In genomic region chr16:733382-734207, GRCh38 we compare ENCODE assay signal across 8 cellular contexts. TPM values are rescaled to one million over a fixed set of nuclear protein-coding genes. Genes with fewer than 3 reads are reported as not detected.
A peak's percentile ranks its signal among the peaks of the same experiment; 100 is the strongest.
DNase-seq lines count a peak whose midpoint lies in the region; ATAC-seq, FAIRE-seq and TF ChIP-seq lines count a peak whose summit lies in the region.

No MANE protein-coding gene starts in this region.

- TF ChIP-seq RAD21 in GM12878 (IDR thresholded peaks at IDR 0.05; ENCODE audit: insufficient read depth, low read depth, low read length), result no peak

- RAD21 ChIA-PET in GM12878 (lab: Charles Lee; ENCODE audit: unreplicated experiment), result no interaction called here

- no peak for TF ChIP-seq EP300 in GM12878 (IDR thresholded peaks at IDR 0.05; ENCODE audit: borderline replicate concordance in 1 of 2, control insufficient read depth in 1 of 2, low read depth in 2 of 2, low read length in 2 of 2)

- no peak overlapping the region for H3K9ac ChIP-seq in GM12878 (ENCODE audit: control insufficient read depth, insufficient read depth, low read length)
- H3K9ac ChIP-seq in neural progenitor cell, result no peak overlapping the region

- TF ChIP-seq CTCF in Caco-2 (IDR thresholded peaks at IDR 0.05; ENCODE audit: insufficient read depth in 1 of 2, low read depth in 1 of 2, low read length in 1 of 2, severe bottlenecking in 1 of 2, unreplicated experiment in 1 of 2), result peak; percentile 36 to 41
- peak; percentile 20 for TF ChIP-seq CTCF in HL-60 (IDR thresholded peaks at IDR 0.05; ENCODE audit: insufficient read depth, low read length)
- TF ChIP-seq CTCF in GM12878 (IDR thresholded peaks at IDR 0.05 in 2 of 3, conservative IDR thresholded peaks at IDR 0.05 in 1 of 3; ENCODE audit: control insufficient read depth in 2 of 3, extremely low read depth in 1 of 3, insufficient read depth in 1 of 3, low read depth in 3 of 3, low read length in 3 of 3), result peak; percentile 26 to 63 (median 30); a peak in 4 of 6 replicates
- peak; percentile 38 for TF ChIP-seq CTCF in neural progenitor cell (IDR thresholded peaks at IDR 0.05)
- no peak for TF ChIP-seq CTCF in D721Med (IDR thresholded peaks at IDR 0.05; ENCODE audit: insufficient read depth, missing control alignments)

- peaks cover 8% of the 10 kb centered on the region for H3F3A ChIP-seq in neural progenitor cell (ENCODE audit: low read depth)

- whole genome bisulfite sequencing in GM12878 (ENCODE audit: insufficient coverage, insufficient replicate concordance, low lambda C conversion rate, missing lambda C conversion rate), result 93% methylated on average over 34 of the region's 34 CpGs
- WGBS in small intestine, 3 donors, result 84 to 90% (median 85%) methylated on average over 34 of the region's 34 CpGs

- SMC1A ChIA-PET in GM12878 (lab: Charles Lee; ENCODE audit: uncharacterized antibody, unreplicated experiment), result interaction anchor here (1.5 kb wide), 1 partner anchor 21 kb away, joined by 3 read pairs; no protein-coding TSS in a partner anchor

- H4K20me1 ChIP-seq in GM12878 (ENCODE audit: control insufficient read depth, insufficient read depth) (no peaks in the 10 kb centered on the region), neural progenitor cell (ENCODE audit: low read depth) (peaks cover 4% of the 10 kb centered on the region)

- H3K27me3 ChIP-seq in Caco-2 (replicated peaks; ENCODE audit: control insufficient read depth, insufficient read depth, low read length) (no peaks in the 10 kb centered on the region), HL-60 (ENCODE audit: insufficient read depth, poor library complexity, severe bottlenecking) (no peaks in the 10 kb centered on the region), GM12878 (replicated peaks in 1 of 2; ENCODE audit: control insufficient read depth in 2 of 2, insufficient read depth in 2 of 2, low read length in 1 of 2) (no peaks in the 10 kb centered on the region), neural progenitor cell (peaks cover 10% of the 10 kb centered on the region), small intestine (ENCODE audit: control insufficient read depth in 2 of 2, insufficient read depth in 2 of 2, low read length in 2 of 2) (no peaks in the 10 kb centered on the region)

- H3K27me3 Mint-ChIP-seq in Caco-2 (ENCODE audit: insufficient read depth, unreplicated experiment), result no peaks in the 10 kb centered on the region
- no peaks in the 10 kb centered on the region for H3K27me3 Mint-ChIP-seq in neural progenitor cell (ENCODE audit: insufficient read depth, low read depth)

- FAIRE-seq in GM12878 (lab: Jason Lieb, UNC) (no peak), D721Med (lab: Jason Lieb, UNC) (no peak), small intestine (lab: Jason Lieb, UNC) (no peak)

- no peaks in the 10 kb centered on the region for H3K4me1 ChIP-seq in Caco-2
- peaks cover 35% of the 10 kb centered on the region for H3K4me1 ChIP-seq in GM12878 (ENCODE audit: control insufficient read depth, insufficient read depth, low read length)
- no peaks in the 10 kb centered on the region for H3K4me1 ChIP-seq in neural progenitor cell
- peaks cover 0 to 1% of the 10 kb centered on the region in 2 donors for H3K4me1 ChIP-seq in small intestine (ENCODE audit: control insufficient read depth in 2 of 2, insufficient read depth in 1 of 2, low read depth in 1 of 2, low read length in 1 of 2)

- CTCF ChIA-PET in Caco-2 (lab: Charles Lee), result interaction anchor here (0.9 kb wide), 1 partner anchor 9 kb away, joined by 4 read pairs; no protein-coding TSS in a partner anchor
- CTCF ChIA-PET in GM12878 (lab: Yijun Ruan, JAX), result interaction anchor here (1.3 kb wide), 1 partner anchor 13 kb away, joined by 4 read pairs; the partner anchor contains the start of gene ANTKMT

- peaks cover 2% of the 10 kb centered on the region for H3K79me2 ChIP-seq in GM12878 (ENCODE audit: control insufficient read depth, insufficient read depth, low read length)
- no peaks in the 10 kb centered on the region for H3K79me2 ChIP-seq in neural progenitor cell (ENCODE audit: low read depth)

- H3K4me3 Mint-ChIP-seq in Caco-2 (ENCODE audit: unreplicated experiment) (no peak overlapping the region), neural progenitor cell (no peak overlapping the region)

- H3K4me1 Mint-ChIP-seq in Caco-2 (ENCODE audit: low read depth, unreplicated experiment) (no peaks in the 10 kb centered on the region), neural progenitor cell (no peaks in the 10 kb centered on the region)

- H3K4me2 ChIP-seq in GM12878 (ENCODE audit: control insufficient read depth, insufficient read depth) (no peak overlapping the region), neural progenitor cell (no peak overlapping the region)

- no peak overlapping the region for H2AFZ ChIP-seq in GM12878 (ENCODE audit: control insufficient read depth, low read depth, low read length)
- H2AFZ ChIP-seq in neural progenitor cell (replicated peaks), result no peak overlapping the region

- H3K27ac ChIP-seq in HL-60 (replicated peaks), result no peak overlapping the region
- H3K27ac ChIP-seq in GM12878 (ENCODE audit: control insufficient read depth, insufficient read depth), result no peak overlapping the region
- no peak overlapping the region for H3K27ac ChIP-seq in neural progenitor cell
- H3K27ac ChIP-seq in small intestine (ENCODE audit: low read depth in 1 of 2, low read length in 1 of 2), result no peak overlapping the region

- DNase-seq in Caco-2, result peak in 1 of 2 experiments; percentile 51
- DNase-seq in HL-60 (ENCODE audit: low read depth in 1 of 2, low spot score in 1 of 2), result no peak
- no peak for DNase-seq in GM12878 (ENCODE audit: low read depth, low spot score)
- peak; percentile 35 for DNase-seq in neural progenitor cell (ENCODE audit: low spot score)
- DNase-seq in D721Med (ENCODE audit: insufficient read length, low spot score), result no peak
- DNase-seq in COLO829 (ENCODE audit: low spot score), result no peak
- DNase-seq in NCI-H345 (lab: John Stamatoyannopoulos, UW), result no peak
- no peak for DNase-seq in small intestine

- no peak overlapping the region for H3K4me3 ChIP-seq in Caco-2 (ENCODE audit: low read depth, low read length)
- no peak overlapping the region for H3K4me3 ChIP-seq in HL-60 (replicated peaks; ENCODE audit: insufficient read depth, low read length)
- no peak overlapping the region for H3K4me3 ChIP-seq in GM12878
- H3K4me3 ChIP-seq in neural progenitor cell, result no peak overlapping the region
- H3K4me3 ChIP-seq in small intestine (ENCODE audit: low read depth in 1 of 2, low read length in 2 of 2), result no peak overlapping the region

- no peaks in the 10 kb centered on the region for H3K9me3 Mint-ChIP-seq in Caco-2 (ENCODE audit: unreplicated experiment)
- H3K9me3 Mint-ChIP-seq in neural progenitor cell, result no peaks in the 10 kb centered on the region

- BruUV-seq in Caco-2 (replicated peaks; lab: Mats Ljungman, UMichigan), result no TSS peak
- BruUV-seq in GM12878 (replicated peaks; lab: Mats Ljungman, UMichigan), result no TSS peak

- H3K36me3 ChIP-seq in Caco-2 (ENCODE audit: control insufficient read depth, insufficient read depth, low read length) (no peaks in the 10 kb centered on the region; the same call in 1 of the 2 replicates), GM12878 (ENCODE audit: control insufficient read depth in 2 of 2, insufficient read depth in 2 of 2, low read length in 1 of 2) (peaks cover 7 to 9% of the 10 kb centered on the region in 2 experiments; a peak in 3 of 4 replicates), neural progenitor cell (no peaks in the 10 kb centered on the region), small intestine (ENCODE audit: control insufficient read depth in 2 of 2, insufficient read depth in 2 of 2, low read length in 2 of 2) (peaks cover 2 to 12% of the 10 kb centered on the region in 2 donors)

- ATAC-seq in GM12878, result peak; percentile 19; the same call in 1 of the 3 replicates

- intact Hi-C loops in Caco-2 (cut with micrococcal nuclease; ENCODE audit: unreplicated experiment) (no loop called here), GM12878 (cut with micrococcal nuclease; ENCODE audit: unreplicated experiment) (no loop called here)

- no peak for TF ChIP-seq POLR2A in GM12878 (IDR thresholded peaks at IDR 0.05; ENCODE audit: low read depth, low read length)

- no peak overlapping the region for H3K27ac Mint-ChIP-seq in Caco-2 (ENCODE audit: unreplicated experiment)
- H3K27ac Mint-ChIP-seq in neural progenitor cell, result no peak overlapping the region

- H3K36me3 Mint-ChIP-seq in Caco-2 (ENCODE audit: insufficient read depth, unreplicated experiment) (peaks cover 49% of the 10 kb centered on the region), neural progenitor cell (peaks cover 5% of the 10 kb centered on the region)

- H3K9me3 ChIP-seq in Caco-2, result no peaks in the 10 kb centered on the region
- no peaks in the 10 kb centered on the region for H3K9me3 ChIP-seq in GM12878 (replicated peaks; ENCODE audit: control insufficient read depth, insufficient read depth, low read length)
- no peaks in the 10 kb centered on the region for H3K9me3 ChIP-seq in neural progenitor cell (ENCODE audit: low read depth)
- no peaks in the 10 kb centered on the region for H3K9me3 ChIP-seq in small intestine (ENCODE audit: control insufficient read depth, low read depth)

- in situ Hi-C loops in GM12878 (cut with MboI), result no loop called here

- POLR2A ChIA-PET in Caco-2 (lab: Charles Lee), result no interaction called here
- POLR2A ChIA-PET in GM12878 (lab: Charles Lee), result no interaction called here

RNA-seq across cellular contexts. Expression of gene HAGHL, which starts 6.7 kb away (rescaled TPM):
- 6.8 and 9.7 TPM in 2 replicates for total RNA-seq in Caco-2 (2022)
- total RNA-seq in GM12878 (2013; cell fraction: nucleolus; rRNA removed), result 32.8 and 34.9 TPM in 2 replicates
- total RNA-seq in GM12878 (2014; rRNA removed), result 27.5 and 30.2 TPM in 2 replicates
- 8.5 and 9.5 TPM in 2 replicates for total RNA-seq in GM12878 (2014; rRNA removed; fragmentation: Illumina TruSeq; extraction: Trizol)
- total RNA-seq in GM12878 (2021), result 44.5 and 48.2 TPM in 2 replicates
- polyA plus RNA-seq in GM12878 (2011; ENCODE audit: low read depth), result 2.6 TPM
- polyA plus RNA-seq in GM12878 (2011; rRNA removed), result 5.9 and 14.0 TPM in 2 replicates
- 31.6 and 70.5 TPM in 2 replicates for polyA plus RNA-seq in GM12878 (2011; cell fraction: cytosol; rRNA removed)
- 267 and 349 TPM in 2 replicates for polyA plus RNA-seq in GM12878 (2011; cell fraction: nucleus; rRNA removed)
- 13.8 and 18.3 TPM in 2 replicates for polyA plus RNA-seq in GM12878 (2012)
- 0.41 and 1.9 TPM in 2 replicates for polyA plus RNA-seq in GM12878 (2014; fragmentation: Illumina TruSeq; extraction: Trizol)
- polyA plus RNA-seq in GM12878 (2014; fragmentation: Nextera tagmentation; extraction: Ambion mirVana), result under 1 TPM; 0.23 to 0.68 TPM
- polyA plus RNA-seq in GM12878 (2014; rRNA removed), result 44.6 and 46.2 TPM in 2 replicates
- 10 to 100 TPM; 18.8 to 23.5 TPM for polyA plus RNA-seq in GM12878 (2016; fragmentation: Nextera tagmentation; extraction: Ambion mirVana)
- polyA minus RNA-seq in GM12878 (2011; rRNA and poly(A)+ RNA removed), result 3.9 and 5.0 TPM in 2 replicates
- 9.0 and 10.6 TPM in 2 replicates for polyA minus RNA-seq in GM12878 (2011; cell fraction: cytosol; rRNA and poly(A)+ RNA removed)
- polyA minus RNA-seq in GM12878 (2011; cell fraction: nucleus; rRNA and poly(A)+ RNA removed), result 20.1 and 26.0 TPM in 2 replicates
- total RNA-seq in neural progenitor cell (ENCODE audit: low replicate concordance), result 1.0 and 5.4 TPM in 2 replicates
- 1 to 10 TPM; 1.4 to 4.8 (median 2.2) TPM for polyA plus RNA-seq in small intestine

RNA-seq across cellular contexts. Expression of gene CIAO3, which starts 7.2 kb away (rescaled TPM):
- total RNA-seq in Caco-2 (2022), result 42.9 and 44.5 TPM in 2 replicates
- 153 and 173 TPM in 2 replicates for total RNA-seq in GM12878 (2013; cell fraction: nucleolus; rRNA removed)
- total RNA-seq in GM12878 (2014; rRNA removed), result 31.9 and 37.4 TPM in 2 replicates
- 12.7 TPM in 2 replicates for total RNA-seq in GM12878 (2014; rRNA removed; fragmentation: Illumina TruSeq; extraction: Trizol)
- total RNA-seq in GM12878 (2021), result 30.2 and 33.5 TPM in 2 replicates
- polyA plus RNA-seq in GM12878 (2011; ENCODE audit: low read depth), result 16.8 TPM
- 24.6 and 29.7 TPM in 2 replicates for polyA plus RNA-seq in GM12878 (2011; rRNA removed)
- 38.9 and 47.3 TPM in 2 replicates for polyA plus RNA-seq in GM12878 (2011; cell fraction: cytosol; rRNA removed)
- polyA plus RNA-seq in GM12878 (2011; cell fraction: nucleus; rRNA removed), result 179 and 201 TPM in 2 replicates
- polyA plus RNA-seq in GM12878 (2012), result 21.4 and 28.0 TPM in 2 replicates
- 4.9 and 11.5 TPM in 2 replicates for polyA plus RNA-seq in GM12878 (2014; fragmentation: Illumina TruSeq; extraction: Trizol)
- 1 to 10 TPM; 1.4 to 4.0 TPM for polyA plus RNA-seq in GM12878 (2014; fragmentation: Nextera tagmentation; extraction: Ambion mirVana)
- polyA plus RNA-seq in GM12878 (2014; rRNA removed), result 36.3 and 49.5 TPM in 2 replicates
- polyA plus RNA-seq in GM12878 (2016; fragmentation: Nextera tagmentation; extraction: Ambion mirVana), result 10 to 100 TPM; 36.3 to 37.5 TPM
- polyA minus RNA-seq in GM12878 (2011; rRNA and poly(A)+ RNA removed), result 27.0 and 44.8 TPM in 2 replicates
- 11.6 and 13.6 TPM in 2 replicates for polyA minus RNA-seq in GM12878 (2011; cell fraction: cytosol; rRNA and poly(A)+ RNA removed)
- polyA minus RNA-seq in GM12878 (2011; cell fraction: nucleus; rRNA and poly(A)+ RNA removed), result 67.1 and 98.5 TPM in 2 replicates
- total RNA-seq in neural progenitor cell (ENCODE audit: low replicate concordance), result 20.5 and 38.2 TPM in 2 replicates
- polyA plus RNA-seq in small intestine, result 10 to 100 TPM; 35.7 to 68.0 (median 53.8) TPM

RNA-seq across cellular contexts. Expression of gene CCDC78, which starts 7.4 kb away (rescaled TPM):
- 3.5 and 4.6 TPM in 2 replicates for total RNA-seq in Caco-2 (2022)
- total RNA-seq in GM12878 (2013; cell fraction: nucleolus; rRNA removed), result 22.0 and 22.6 TPM in 2 replicates
- 12.2 and 16.2 TPM in 2 replicates for total RNA-seq in GM12878 (2014; rRNA removed)
- 3.0 and 4.7 TPM in 2 replicates for total RNA-seq in GM12878 (2014; rRNA removed; fragmentation: Illumina TruSeq; extraction: Trizol)
- 16.2 and 18.7 TPM in 2 replicates for total RNA-seq in GM12878 (2021)
- polyA plus RNA-seq in GM12878 (2011; ENCODE audit: low read depth), result 1.5 TPM
- 3.2 and 7.2 TPM in 2 replicates for polyA plus RNA-seq in GM12878 (2011; rRNA removed)
- 6.3 and 14.9 TPM in 2 replicates for polyA plus RNA-seq in GM12878 (2011; cell fraction: cytosol; rRNA removed)
- 244 and 248 TPM in 2 replicates for polyA plus RNA-seq in GM12878 (2011; cell fraction: nucleus; rRNA removed)
- polyA plus RNA-seq in GM12878 (2012), result 7.9 and 9.8 TPM in 2 replicates
- 1.1 and 2.5 TPM in 2 replicates for polyA plus RNA-seq in GM12878 (2014; fragmentation: Illumina TruSeq; extraction: Trizol)
- polyA plus RNA-seq in GM12878 (2014; fragmentation: Nextera tagmentation; extraction: Ambion mirVana), result under 1 TPM; 0.10 to 0.97 TPM
- 26.2 and 32.6 TPM in 2 replicates for polyA plus RNA-seq in GM12878 (2014; rRNA removed)
- 1 to 10 TPM; 3.1 to 6.1 TPM for polyA plus RNA-seq in GM12878 (2016; fragmentation: Nextera tagmentation; extraction: Ambion mirVana)
- polyA minus RNA-seq in GM12878 (2011; rRNA and poly(A)+ RNA removed), result 2.3 and 5.2 TPM in 2 replicates
- polyA minus RNA-seq in GM12878 (2011; cell fraction: cytosol; rRNA and poly(A)+ RNA removed), result 0.52 and 2.0 TPM in 2 replicates
- 17.3 and 25.4 TPM in 2 replicates for polyA minus RNA-seq in GM12878 (2011; cell fraction: nucleus; rRNA and poly(A)+ RNA removed)
- total RNA-seq in neural progenitor cell (ENCODE audit: low replicate concordance), result 0.67 and 3.7 TPM in 2 replicates
- polyA plus RNA-seq in small intestine, result 1 to 10 TPM in 1 of 3 donors, under 1 TPM in 1, not detected in 1; 0.95 to 1.6 TPM

RNA-seq across cellular contexts. Expression of gene ANTKMT, which starts 12.6 kb away (rescaled TPM):
- 39.7 and 42.6 TPM in 2 replicates for total RNA-seq in Caco-2 (2022)
- total RNA-seq in GM12878 (2013; cell fraction: nucleolus; rRNA removed), result 9.4 and 11.3 TPM in 2 replicates
- 38.4 and 51.7 TPM in 2 replicates for total RNA-seq in GM12878 (2014; rRNA removed)
- 7.1 and 9.3 TPM in 2 replicates for total RNA-seq in GM12878 (2014; rRNA removed; fragmentation: Illumina TruSeq; extraction: Trizol)
- 60.5 and 67.8 TPM in 2 replicates for total RNA-seq in GM12878 (2021)
- polyA plus RNA-seq in GM12878 (2011; ENCODE audit: low read depth), result 0.75 TPM
- polyA plus RNA-seq in GM12878 (2011; rRNA removed), result 3.3 and 5.6 TPM in 2 replicates
- 20.1 and 37.9 TPM in 2 replicates for polyA plus RNA-seq in GM12878 (2011; cell fraction: cytosol; rRNA removed)
- polyA plus RNA-seq in GM12878 (2011; cell fraction: nucleus; rRNA removed), result 37.1 and 61.4 TPM in 2 replicates
- polyA plus RNA-seq in GM12878 (2012), result 10.8 and 14.9 TPM in 2 replicates
- 0.62 TPM in 1 of 2 replicates, not detected in the other for polyA plus RNA-seq in GM12878 (2014; fragmentation: Illumina TruSeq; extraction: Trizol)
- 1 to 10 TPM in 1 of 2 experiments, under 1 TPM in 1; 0.58 to 3.1 TPM for polyA plus RNA-seq in GM12878 (2014; fragmentation: Nextera tagmentation; extraction: Ambion mirVana)
- 39.2 and 42.3 TPM in 2 replicates for polyA plus RNA-seq in GM12878 (2014; rRNA removed)
- polyA plus RNA-seq in GM12878 (2016; fragmentation: Nextera tagmentation; extraction: Ambion mirVana), result 10 to 100 TPM; 44.5 to 54.8 TPM
- polyA minus RNA-seq in GM12878 (2011; rRNA and poly(A)+ RNA removed), result 0.73 and 2.0 TPM in 2 replicates
- polyA minus RNA-seq in GM12878 (2011; cell fraction: cytosol; rRNA and poly(A)+ RNA removed), result 7.2 and 7.3 TPM in 2 replicates
- 14.4 and 28.4 TPM in 2 replicates for polyA minus RNA-seq in GM12878 (2011; cell fraction: nucleus; rRNA and poly(A)+ RNA removed)
- 7.5 and 20.9 TPM in 2 replicates for total RNA-seq in neural progenitor cell (ENCODE audit: low replicate concordance)
- 10 to 100 TPM; 36.5 to 55.5 (median 39.7) TPM for polyA plus RNA-seq in small intestine

RNA-seq across cellular contexts. Expression of gene METRN, which starts 18.7 kb away (rescaled TPM):
- total RNA-seq in Caco-2 (2022) (20.0 and 23.4 TPM in 2 replicates), GM12878 (2014; rRNA removed) (12.8 and 14.3 TPM in 2 replicates), GM12878 (2014; rRNA removed; fragmentation: Illumina TruSeq; extraction: Trizol) (0.72 and 1.2 TPM in 2 replicates), GM12878 (2021) (6.2 and 8.9 TPM in 2 replicates), neural progenitor cell (ENCODE audit: low replicate concordance) (24.3 and 110 TPM in 2 replicates)
- 2.3 and 2.5 TPM in 2 replicates for total RNA-seq in GM12878 (2013; cell fraction: nucleolus; rRNA removed)
- 0.34 TPM for polyA plus RNA-seq in GM12878 (2011; ENCODE audit: low read depth)
- polyA plus RNA-seq in GM12878 (2011; rRNA removed) (1.3 and 5.9 TPM in 2 replicates), GM12878 (2014; fragmentation: Illumina TruSeq; extraction: Trizol) (0.05 and 0.15 TPM in 2 replicates), GM12878 (2014; fragmentation: Nextera tagmentation; extraction: Ambion mirVana) (under 1 TPM in 1 of 2 experiments, not detected in 1; 0.11 TPM), GM12878 (2014; rRNA removed) (9.4 and 11.0 TPM in 2 replicates), GM12878 (2016; fragmentation: Nextera tagmentation; extraction: Ambion mirVana) (1 to 10 TPM in 1 of 2 experiments, under 1 TPM in 1; 0.53 to 1.1 TPM), small intestine (10 to 100 TPM in 2 of 3 donors, 1 to 10 TPM in 1; 4.9 to 14.1 (median 11.5) TPM)
- polyA plus RNA-seq in GM12878 (2011; cell fraction: cytosol; rRNA removed), result 6.4 and 20.6 TPM in 2 replicates
- polyA plus RNA-seq in GM12878 (2011; cell fraction: nucleus; rRNA removed), result 10.9 and 15.0 TPM in 2 replicates
- polyA plus RNA-seq in GM12878 (2012), result 2.3 and 4.5 TPM in 2 replicates
- polyA minus RNA-seq in GM12878 (2011; rRNA and poly(A)+ RNA removed), result 1.6 and 2.0 TPM in 2 replicates
- polyA minus RNA-seq in GM12878 (2011; cell fraction: cytosol; rRNA and poly(A)+ RNA removed), result 2.3 and 5.7 TPM in 2 replicates
- 2.2 and 3.7 TPM in 2 replicates for polyA minus RNA-seq in GM12878 (2011; cell fraction: nucleus; rRNA and poly(A)+ RNA removed)
